ENCODE assay signal across 13 cellular contexts in the genomic region with DNA sequence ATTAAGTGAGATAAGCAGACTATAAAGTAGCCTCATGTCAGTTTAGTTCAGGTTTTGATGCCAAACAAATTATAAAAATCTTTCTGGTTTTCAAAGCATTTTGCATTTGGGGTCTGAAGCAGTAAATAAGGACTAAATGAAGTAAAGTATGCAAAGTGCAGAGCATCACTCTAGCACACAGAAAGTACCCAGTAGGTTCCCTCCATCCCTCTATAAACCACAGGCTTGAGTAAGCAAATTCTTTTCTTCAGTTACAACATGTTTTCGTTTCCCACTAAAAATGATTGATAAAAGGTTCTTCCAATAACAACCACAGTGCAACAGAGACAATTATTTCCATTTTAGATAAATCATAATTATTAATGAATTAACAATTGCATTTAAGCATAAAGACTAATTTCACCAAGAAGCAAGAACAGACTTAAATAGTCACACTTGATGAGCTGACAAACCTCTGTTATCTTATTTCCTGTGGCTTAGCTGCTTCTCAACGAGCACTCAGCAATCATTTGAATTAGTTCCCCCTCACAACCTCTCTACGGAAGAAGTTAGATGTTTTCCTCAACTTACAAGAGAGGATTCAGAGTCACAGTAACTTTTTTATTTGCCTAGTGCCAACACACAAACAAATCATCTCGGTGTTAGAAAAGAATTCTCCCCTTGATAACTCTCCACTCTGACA.
DNase-seq lines count a peak whose midpoint lies in the region; ATAC-seq and TF ChIP-seq lines count a peak whose summit lies in the region.
"Had no signal": no experiment of that assay in that cellular context is flagged by ENCODE, and none has a peak within 500 bp of the region (broad histone marks: within the 10 kb centered on the region; RNA-seq: fewer than 3 reads in every experiment).

No MANE protein-coding gene starts in this region.

- H3K4me2 ChIP-seq in SU-DHL-6 (ENCODE audit: low read depth, low read length, poor library complexity, severe bottlenecking) (peak overlapping the region; percentile 56), SK-N-SH (no peak overlapping the region), osteoblast (ENCODE audit: insufficient read depth, low read length) (no peak overlapping the region)

- H4K20me1 ChIP-seq in SU-DHL-6 (ENCODE audit: low read depth, low read length) (no peaks in the 10 kb centered on the region), SK-N-SH (ENCODE audit: insufficient read depth) (no peaks in the 10 kb centered on the region), osteoblast (ENCODE audit: insufficient read depth, low read length) (peaks cover 5% of the 10 kb centered on the region)

- peak overlapping the region; percentile 30 for H2AFZ ChIP-seq in SU-DHL-6 (ENCODE audit: low read depth, low read length, severe bottlenecking)
- H2AFZ ChIP-seq in SK-N-SH (ENCODE audit: low read depth): no peak overlapping the region
- H2AFZ ChIP-seq in osteoblast (ENCODE audit: low read length): no peak overlapping the region

- peaks cover 16 to 47% (median 30%) of the 10 kb centered on the region in 4 donors for H3K4me1 Mint-ChIP-seq in CD4-positive, CD25-positive, alpha-beta regulatory T cell
- H3K4me1 Mint-ChIP-seq: neural crest cell had no signal

- H3K27ac Mint-ChIP-seq in CD4-positive, CD25-positive, alpha-beta regulatory T cell: peak overlapping the region; percentile 73 to 96 (median 89)

- H3K9me2 ChIP-seq in SU-DHL-6 (replicated peaks; ENCODE audit: insufficient read depth, low read length) (no peaks in the 10 kb centered on the region), SK-N-SH (no peaks in the 10 kb centered on the region)

- peaks cover 0 to 3% (median 0%) of the 10 kb centered on the region in 7 donors for H3K9me3 Mint-ChIP-seq in CD4-positive, CD25-positive, alpha-beta regulatory T cell
- H3K9me3 Mint-ChIP-seq: neural crest cell had no signal

- peaks cover 17% of the 10 kb centered on the region for H3K4me1 ChIP-seq in CD4-positive, CD25-positive, alpha-beta regulatory T cell (ENCODE audit: control insufficient read depth, insufficient read depth, low read length, poor library complexity, severe bottlenecking)
- no peaks in the 10 kb centered on the region for H3K4me1 ChIP-seq in SK-N-SH (ENCODE audit: control insufficient read depth in 1 of 2, insufficient read depth in 2 of 2, low read depth in 1 of 2, low read length in 1 of 2)
- H3K4me1 ChIP-seq in osteoblast (ENCODE audit: insufficient read depth, low read length): peaks cover 3% of the 10 kb centered on the region

- H3K9ac ChIP-seq in SU-DHL-6 (ENCODE audit: low read length) (0 out of 2 replicates have a peak overlapping the region, but pooled peaks have one; percentile 27), SK-N-SH (no peak overlapping the region)

- TF ChIP-seq EP300 in SK-N-SH (IDR thresholded peaks at IDR 0.05; ENCODE audit: borderline replicate concordance in 1 of 2, low read depth in 1 of 2, low read length in 1 of 2): no peak

- H3K27me3 Mint-ChIP-seq in CD4-positive, CD25-positive, alpha-beta regulatory T cell: no peaks in the 10 kb centered on the region

- no peaks in the 10 kb centered on the region for H3K27me3 ChIP-seq in CD4-positive, CD25-positive, alpha-beta regulatory T cell (ENCODE audit: control insufficient read depth, insufficient read depth, low read length)
- no peaks in the 10 kb centered on the region for H3K27me3 ChIP-seq in SU-DHL-6 (ENCODE audit: low read length)
- H3K27me3 ChIP-seq in SK-N-SH (ENCODE audit: insufficient read depth): no peaks in the 10 kb centered on the region
- H3K27me3 ChIP-seq in MG63: no peaks in the 10 kb centered on the region
- no peaks in the 10 kb centered on the region for H3K27me3 ChIP-seq in osteoblast (ENCODE audit: insufficient read depth, low read length)

- H3F3A ChIP-seq in SU-DHL-6 (ENCODE audit: insufficient read depth) (no peaks in the 10 kb centered on the region), SK-N-SH (replicated peaks; ENCODE audit: insufficient read depth) (no peaks in the 10 kb centered on the region)

- H3K79me2 ChIP-seq in SU-DHL-6 (ENCODE audit: insufficient read depth, low read length): no peaks in the 10 kb centered on the region
- H3K79me2 ChIP-seq in SK-N-SH (ENCODE audit: insufficient read depth): no peaks in the 10 kb centered on the region
- H3K79me2 ChIP-seq in osteoblast (ENCODE audit: insufficient read depth, low read length): no peaks in the 10 kb centered on the region

- POLR2A ChIA-PET in SK-N-SH (lab: Yijun Ruan, JAX): no interaction called here

- peak overlapping the region; percentile 28 for H3K27ac ChIP-seq in CD4-positive, CD25-positive, alpha-beta regulatory T cell (ENCODE audit: insufficient read depth, low read length, poor library complexity, severe bottlenecking)
- peak overlapping the region; percentile 71 for H3K27ac ChIP-seq in SU-DHL-6 (ENCODE audit: low read depth, low read length)
- no peak overlapping the region for H3K27ac ChIP-seq in SK-N-SH (ENCODE audit: low read depth in 2 of 2, low read length in 1 of 2)
- H3K27ac ChIP-seq in osteoblast (ENCODE audit: low read depth, low read length): no peak overlapping the region

- H3K4me3 ChIP-seq in CD4-positive, CD25-positive, alpha-beta regulatory T cell (ENCODE audit: low read depth, low read length): peak overlapping the region; percentile 16
- H3K4me3 ChIP-seq in SU-DHL-6 (ENCODE audit: insufficient read depth, low read length, poor library complexity, severe bottlenecking) (no peak overlapping the region), SK-N-SH (ENCODE audit: low read depth in 2 of 2, low read length in 1 of 2) (no peak overlapping the region), MG63 (no peak overlapping the region), osteoblast (ENCODE audit: insufficient read depth, low read length) (no peak overlapping the region)

- peaks cover 60% of the 10 kb centered on the region for H3K36me3 Mint-ChIP-seq in CD4-positive, CD25-positive, alpha-beta regulatory T cell

- peak in 1 of 2 donors; percentile 16 for ATAC-seq in CD4-positive, CD25-positive, alpha-beta regulatory T cell (ENCODE audit: low read depth in 2 of 2)
- ATAC-seq in GM19025 (IDR thresholded peaks at IDR 0.05; ENCODE audit: low read depth, unreplicated experiment): peak; percentile 49
- ATAC-seq in HG02973 (IDR thresholded peaks at IDR 0.05; ENCODE audit: unreplicated experiment): peak; percentile 51

- peaks cover 19% of the 10 kb centered on the region for H3K36me3 ChIP-seq in CD4-positive, CD25-positive, alpha-beta regulatory T cell (ENCODE audit: control insufficient read depth, insufficient read depth, low read length)
- no peaks in the 10 kb centered on the region for H3K36me3 ChIP-seq in SU-DHL-6 (ENCODE audit: low read length)
- peaks cover 8 to 18% of the 10 kb centered on the region in 2 experiments for H3K36me3 ChIP-seq in SK-N-SH (replicated peaks in 1 of 2; ENCODE audit: control insufficient read depth in 1 of 2, insufficient read depth in 2 of 2, low read length in 1 of 2)
- H3K36me3 ChIP-seq in MG63: no peaks in the 10 kb centered on the region
- peaks cover 4% of the 10 kb centered on the region for H3K36me3 ChIP-seq in osteoblast (ENCODE audit: insufficient read depth, low read length)

- TF ChIP-seq RAD21 in SK-N-SH (IDR thresholded peaks at IDR 0.05; ENCODE audit: low read length): no peak

- 94% methylated on average over 4 of the region's 4 CpGs for WGBS in SK-N-SH (ENCODE audit: low lambda C conversion rate)

- CTCF ChIA-PET in SK-N-SH (lab: Yijun Ruan, JAX): interaction anchor here (1.0 kb wide), 1 partner anchor 45 kb away, joined by 4 read pairs; no protein-coding TSS in a partner anchor

- no peaks in the 10 kb centered on the region for H3K9me3 ChIP-seq in CD4-positive, CD25-positive, alpha-beta regulatory T cell (ENCODE audit: control insufficient read depth in 2 of 2, low read length in 2 of 2)
- H3K9me3 ChIP-seq in SU-DHL-6 (ENCODE audit: insufficient read depth, low read length) (no peaks in the 10 kb centered on the region), SK-N-SH (no peaks in the 10 kb centered on the region), MG63 (no peaks in the 10 kb centered on the region), osteoblast (ENCODE audit: low read depth, low read length) (no peaks in the 10 kb centered on the region)

- TF ChIP-seq CTCF in SU-DHL-6 (IDR thresholded peaks at IDR 0.05; ENCODE audit: insufficient read depth, low read length, poor library complexity, severe bottlenecking) (no peak), SK-N-SH (IDR thresholded peaks at IDR 0.05) (no peak), osteoblast (IDR thresholded peaks at IDR 0.05; ENCODE audit: extremely low read depth, low read depth, low read length) (no peak)

- peak in 1 of 3 donors; percentile 42 for DNase-seq in CD4-positive, CD25-positive, alpha-beta regulatory T cell
- DNase-seq in SK-N-SH (no peak), NCI-H1417 (lab: John Stamatoyannopoulos, UW) (no peak), MG63 (no peak), osteoblast (ENCODE audit: insufficient read length, low spot score, missing footprints) (no peak)
- DNase-seq: activated CD4-positive, alpha-beta T cell treated with anti-CD3 and anti-CD28 coated beads for 1 hour; EL; NCI-H1092 treated with DMSO at 0.1 percent for 48 hours; stimulated activated naive CD4-positive, alpha-beta T cell treated with Interleukin-2 at 50 U/mL for 16 hours had no signal

- peak overlapping the region in 2 of 4 donors; percentile 12 to 15 for H3K4me3 Mint-ChIP-seq in CD4-positive, CD25-positive, alpha-beta regulatory T cell
- H3K4me3 Mint-ChIP-seq: neural crest cell had no signal

TF ChIP-seq in SK-N-SH, 30 proteins besides CTCF, POLR2A, EP300 and RAD21:
- no peak for TF ChIP-seq FOXJ3 (CRISPR knock-in tag; IDR thresholded peaks at IDR 0.05)
- TF ChIP-seq, protein P1, sequence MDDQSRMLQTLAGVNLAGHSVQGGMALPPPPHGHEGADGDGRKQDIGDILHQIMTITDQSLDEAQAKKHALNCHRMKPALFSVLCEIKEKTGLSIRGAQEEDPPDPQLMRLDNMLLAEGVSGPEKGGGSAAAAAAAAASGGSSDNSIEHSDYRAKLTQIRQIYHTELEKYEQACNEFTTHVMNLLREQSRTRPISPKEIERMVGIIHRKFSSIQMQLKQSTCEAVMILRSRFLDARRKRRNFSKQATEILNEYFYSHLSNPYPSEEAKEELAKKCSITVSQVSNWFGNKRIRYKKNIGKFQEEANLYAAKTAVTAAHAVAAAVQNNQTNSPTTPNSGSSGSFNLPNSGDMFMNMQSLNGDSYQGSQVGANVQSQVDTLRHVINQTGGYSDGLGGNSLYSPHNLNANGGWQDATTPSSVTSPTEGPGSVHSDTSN (IDR thresholded peaks at IDR 0.05): no peak
- no peak for TF ChIP-seq NFIC (IDR thresholded peaks at IDR 0.05; ENCODE audit: borderline replicate concordance)

Comparison
In these comparisons a context has a peak if more than half of its experiments do, and no peak if none do; other contexts are left out.
1. H3K27ac ChIP-seq: peak in CD4-positive, CD25-positive, alpha-beta regulatory T cell (single experiment) and SU-DHL-6 (single experiment); none in SK-N-SH (0 of 2) and osteoblast (single experiment).